Comparison of ENCODE assay signal across 6 cellular contexts in the genomic region with DNA sequence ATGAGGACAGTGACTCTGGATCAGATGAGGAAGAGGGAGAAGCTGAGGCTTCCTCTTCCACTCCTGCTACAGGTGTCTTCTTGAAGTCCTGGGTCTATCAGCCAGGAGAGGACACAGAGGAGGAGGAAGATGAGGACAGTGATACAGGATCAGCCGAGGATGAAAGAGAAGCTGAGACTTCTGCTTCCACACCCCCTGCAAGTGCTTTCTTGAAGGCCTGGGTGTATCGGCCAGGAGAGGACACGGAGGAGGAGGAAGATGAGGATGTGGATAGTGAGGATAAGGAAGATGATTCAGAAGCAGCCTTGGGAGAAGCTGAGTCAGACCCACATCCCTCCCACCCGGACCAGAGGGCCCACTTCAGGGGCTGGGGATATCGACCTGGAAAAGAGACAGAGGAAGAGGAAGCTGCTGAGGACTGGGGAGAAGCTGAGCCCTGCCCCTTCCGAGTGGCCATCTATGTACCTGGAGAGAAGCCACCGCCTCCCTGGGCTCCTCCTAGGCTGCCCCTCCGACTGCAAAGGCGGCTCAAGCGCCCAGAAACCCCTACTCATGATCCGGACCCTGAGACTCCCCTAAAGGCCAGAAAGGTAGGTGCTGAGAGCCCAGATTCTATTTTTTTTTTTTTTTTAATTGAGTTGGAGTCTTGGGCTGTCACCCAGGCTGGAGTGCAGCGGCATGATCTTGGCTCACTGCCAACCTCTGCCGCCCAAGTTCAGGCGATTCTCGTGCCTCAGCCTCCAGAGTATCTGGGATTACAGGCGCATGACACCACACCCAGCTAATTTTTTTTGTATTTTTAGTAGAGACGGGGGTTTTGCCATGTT. TPM values are rescaled to one million over a fixed set of nuclear protein-coding genes. Genes with fewer than 3 reads are reported as not detected.
DNase-seq lines count a peak whose midpoint lies in the region; ATAC-seq, FAIRE-seq and TF ChIP-seq lines count a peak whose summit lies in the region.

No MANE protein-coding gene starts in this region.

- peaks cover 0 to 8% (median 0%) of the 10 kb centered on the region in 5 donors for H3K27me3 Mint-ChIP-seq in naive thymus-derived CD4-positive, alpha-beta T cell

- peaks cover 2% of the 10 kb centered on the region; the same call in 2 of the 3 replicates for H3K9me3 ChIP-seq in GM12878 (replicated peaks; ENCODE audit: control insufficient read depth, insufficient read depth, low read length)
- no peaks in the 10 kb centered on the region for H3K9me3 ChIP-seq in naive thymus-derived CD4-positive, alpha-beta T cell (ENCODE audit: control insufficient read depth in 2 of 3, low read length in 3 of 3)

- peaks cover 3% of the 10 kb centered on the region; the same call in 1 of the 2 replicates for H3K4me1 ChIP-seq in GM12878 (ENCODE audit: control insufficient read depth, insufficient read depth, low read length)
- H3K4me1 ChIP-seq in naive thymus-derived CD4-positive, alpha-beta T cell (ENCODE audit: control insufficient read depth in 2 of 2, insufficient read depth in 2 of 2, low read length in 2 of 2) = peaks cover 34 to 36% of the 10 kb centered on the region in 2 donors

- peaks cover 26 to 61% (median 41%) of the 10 kb centered on the region in 7 donors for H3K4me1 Mint-ChIP-seq in naive thymus-derived CD4-positive, alpha-beta T cell

- intact Hi-C loops in GM12878 (cut with micrococcal nuclease; ENCODE audit: unreplicated experiment) = loop anchor here (1.0 to 2.0 kb wide), 2 partner anchors 18 to 91 kb away; partner anchors contain the start of gene FTL
- intact Hi-C loops in naive thymus-derived CD4-positive, alpha-beta T cell (cut with micrococcal nuclease) = loop anchor here (1.0 to 5.0 kb wide), 4 partner anchors 26 to 119 kb away; partner anchors contain the start of genes NUCB1 (in 2 of the 2), BAX (in 1 of the 2), DHDH (in 1 of the 2) and GYS1 (in 1 of the 2)

- WGBS in GM12878 (ENCODE audit: insufficient coverage, insufficient replicate concordance, low lambda C conversion rate, missing lambda C conversion rate) = 2% methylated on average over 17 of the region's 17 CpGs

- H3K9me3 Mint-ChIP-seq in naive thymus-derived CD4-positive, alpha-beta T cell = peaks cover 0 to 15% (median 0%) of the 10 kb centered on the region in 11 donors

- no peak for TF ChIP-seq RAD21 in GM12878 (IDR thresholded peaks at IDR 0.05; ENCODE audit: insufficient read depth, low read depth, low read length)

- in situ Hi-C loops in ACHN (cut with HindIII; ENCODE audit: low pct_ligation_motif_present, low pct_unique_long_range_greater_than_20kb, low sequenced_read_pairs) (no loop called here), GM12878 (cut with MboI) (no loop called here)

- no peak for TF ChIP-seq EP300 in GM12878 (IDR thresholded peaks at IDR 0.05; ENCODE audit: borderline replicate concordance in 1 of 2, control insufficient read depth in 1 of 2, low read depth in 2 of 2, low read length in 2 of 2)

- RAD21 ChIA-PET in GM12878 (lab: Charles Lee; ENCODE audit: unreplicated experiment) = interaction anchor here (1.0 to 5.0 kb wide), 11 partner anchors 12 to 119 kb away, joined by 3 to 26 read pairs (median 8); partner anchors contain the start of genes GYS1, NUCB1 and RUVBL2

- H3K79me2 ChIP-seq in GM12878 (ENCODE audit: control insufficient read depth, insufficient read depth, low read length) = peaks cover 50% of the 10 kb centered on the region

- ATAC-seq in GM12878 (peak; percentile 13), GM21576 (IDR thresholded peaks at IDR 0.05; ENCODE audit: unreplicated experiment) (no peak)
- peak; percentile 1 for ATAC-seq in naive thymus-derived CD4-positive, alpha-beta T cell

- H4K20me1 ChIP-seq in GM12878 (ENCODE audit: control insufficient read depth, insufficient read depth) = no peaks in the 10 kb centered on the region

- H3K27ac Mint-ChIP-seq in naive thymus-derived CD4-positive, alpha-beta T cell = peak overlapping the region; percentile 94 to 100 (median 99)

- DNase-seq in ACHN (peak; percentile 55), HS-27A (ENCODE audit: low read depth) (peak; percentile 70), GM12878 (ENCODE audit: low read depth, low spot score) (no peak), GF-D8 (lab: John Stamatoyannopoulos, UW) (no peak)
- DNase-seq in naive thymus-derived CD4-positive, alpha-beta T cell = peak in 4 of 9 donors; percentile 24 to 43 (median 36)

- no peaks in the 10 kb centered on the region for H3K27me3 ChIP-seq in GM12878 (replicated peaks in 1 of 2; ENCODE audit: control insufficient read depth in 2 of 2, insufficient read depth in 2 of 2, low read length in 1 of 2)
- no peaks in the 10 kb centered on the region for H3K27me3 ChIP-seq in naive thymus-derived CD4-positive, alpha-beta T cell (ENCODE audit: control insufficient read depth in 2 of 2, insufficient read depth in 2 of 2, low read length in 2 of 2)

- H3K36me3 ChIP-seq in GM12878 (ENCODE audit: control insufficient read depth in 2 of 2, insufficient read depth in 2 of 2, low read length in 1 of 2) = peaks cover 1 to 10% of the 10 kb centered on the region in 2 experiments; a peak in 2 of 4 replicates
- peaks cover 0 to 33% (median 0%) of the 10 kb centered on the region in 3 experiments for H3K36me3 ChIP-seq in naive thymus-derived CD4-positive, alpha-beta T cell (ENCODE audit: control insufficient read depth in 2 of 3, insufficient read depth in 3 of 3, low read length in 3 of 3)

- TF ChIP-seq CTCF in GM12878 (IDR thresholded peaks at IDR 0.05 in 2 of 3, conservative IDR thresholded peaks at IDR 0.05 in 1 of 3; ENCODE audit: control insufficient read depth in 2 of 3, extremely low read depth in 1 of 3, insufficient read depth in 1 of 3, low read depth in 3 of 3, low read length in 3 of 3) = no peak

- H3K4me3 ChIP-seq in GM12878 = peak overlapping the region; percentile 100
- no peak overlapping the region for H3K4me3 ChIP-seq in naive thymus-derived CD4-positive, alpha-beta T cell (ENCODE audit: low read length)

- TSS peak; percentile 66 for BruUV-seq in GM12878 (replicated peaks; lab: Mats Ljungman, UMichigan)

- POLR2A ChIA-PET in GM12878 (lab: Charles Lee) = interaction anchor here (0.6 to 6.7 kb wide), 20 partner anchors 12 to 255 kb away, joined by 3 to 64 read pairs (median 6); partner anchors contain the start of genes BAX, BCAT2, FTL and GYS1
- POLR2A ChIA-PET in naive thymus-derived CD4-positive, alpha-beta T cell (lab: Charles Lee) = interaction anchor here (0.6 to 3.3 kb wide), 13 partner anchors 21 to 239 kb away, joined by 3 to 13 read pairs (median 5); partner anchors contain the start of genes FTL and NUCB1

- peak; percentile 50 for TF ChIP-seq POLR2A in GM12878 (IDR thresholded peaks at IDR 0.05; ENCODE audit: low read depth, low read length)

- SMC1A ChIA-PET in GM12878 (lab: Charles Lee; ENCODE audit: uncharacterized antibody, unreplicated experiment) = interaction anchor here (0.5 to 4.5 kb wide), 13 partner anchors 12 to 119 kb away, joined by 3 to 28 read pairs (median 4); partner anchors contain the start of genes FTL, GYS1, NUCB1 and RUVBL2

- peak overlapping the region; percentile 94 to 100 (median 98) for H3K4me3 Mint-ChIP-seq in naive thymus-derived CD4-positive, alpha-beta T cell

- H2AFZ ChIP-seq in GM12878 (ENCODE audit: control insufficient read depth, low read depth, low read length) = no peak overlapping the region

- peaks cover 0 to 43% (median 13%) of the 10 kb centered on the region in 5 donors for H3K36me3 Mint-ChIP-seq in naive thymus-derived CD4-positive, alpha-beta T cell

- CTCF ChIA-PET in GM12878 (lab: Yijun Ruan, JAX) = interaction anchor here (0.6 to 3.6 kb wide), 14 partner anchors 11 to 152 kb away, joined by 3 to 22 read pairs (median 3); partner anchors contain the start of genes GYS1 and RUVBL2
- CTCF ChIA-PET in naive thymus-derived CD4-positive, alpha-beta T cell (lab: Charles Lee) = interaction anchor here (0.6 to 4.9 kb wide), 4 partner anchors 19 to 220 kb away, joined by 3 to 16 read pairs (median 4); no protein-coding TSS in a partner anchor

- peak overlapping the region; percentile 94 for H3K27ac ChIP-seq in GM12878 (ENCODE audit: control insufficient read depth, insufficient read depth)
- H3K27ac ChIP-seq in naive thymus-derived CD4-positive, alpha-beta T cell (ENCODE audit: low read depth, low read length) = peak overlapping the region; percentile 99

- peak overlapping the region; percentile 99 for H3K9ac ChIP-seq in GM12878 (ENCODE audit: control insufficient read depth, insufficient read depth, low read length)

- H3K4me2 ChIP-seq in GM12878 (ENCODE audit: control insufficient read depth, insufficient read depth) = peak overlapping the region; percentile 98

- no peak for FAIRE-seq in GM12878 (lab: Jason Lieb, UNC)

RNA-seq across cellular contexts. Expression of gene PPP1R15A, which starts 2.3 kb away (rescaled TPM):
- total RNA-seq in GM12878 (2013; cell fraction: nucleolus; rRNA removed) = 90.5 and 94.5 TPM in 2 replicates
- 23.9 and 26.3 TPM in 2 replicates for total RNA-seq in GM12878 (2014; rRNA removed)
- total RNA-seq in GM12878 (2014; rRNA removed; fragmentation: Illumina TruSeq; extraction: Trizol) = 21.0 and 22.2 TPM in 2 replicates
- total RNA-seq in GM12878 (2021) = 30.0 and 30.6 TPM in 2 replicates
- polyA plus RNA-seq in GM12878 (2011; ENCODE audit: low read depth) = 32.8 TPM
- 18.6 and 19.1 TPM in 2 replicates for polyA plus RNA-seq in GM12878 (2011; rRNA removed)
- 16.9 and 21.8 TPM in 2 replicates for polyA plus RNA-seq in GM12878 (2011; cell fraction: cytosol; rRNA removed)
- 34.4 and 42.1 TPM in 2 replicates for polyA plus RNA-seq in GM12878 (2011; cell fraction: nucleus; rRNA removed)
- 64.8 and 69.0 TPM in 2 replicates for polyA plus RNA-seq in GM12878 (2012)
- 28.0 and 29.9 TPM in 2 replicates for polyA plus RNA-seq in GM12878 (2014; fragmentation: Illumina TruSeq; extraction: Trizol)
- under 1 TPM; 0.68 to 0.90 TPM for polyA plus RNA-seq in GM12878 (2014; fragmentation: Nextera tagmentation; extraction: Ambion mirVana)
- polyA plus RNA-seq in GM12878 (2014; rRNA removed) = 28.5 and 29.0 TPM in 2 replicates
- polyA plus RNA-seq in GM12878 (2016; fragmentation: Nextera tagmentation; extraction: Ambion mirVana) = 10 to 100 TPM; 44.1 to 50.8 TPM
- polyA minus RNA-seq in GM12878 (2011; rRNA and poly(A)+ RNA removed) = 11.3 and 16.8 TPM in 2 replicates
- 7.4 and 12.2 TPM in 2 replicates for polyA minus RNA-seq in GM12878 (2011; cell fraction: cytosol; rRNA and poly(A)+ RNA removed)
- polyA minus RNA-seq in GM12878 (2011; cell fraction: nucleus; rRNA and poly(A)+ RNA removed) = 19.8 and 24.3 TPM in 2 replicates
- total RNA-seq in naive thymus-derived CD4-positive, alpha-beta T cell = 1,000 to 10,000 TPM in 1 of 5 experiments, 100 to 1,000 TPM in 1, 10 to 100 TPM in 3; 31.5 to 1,030 (median 71.9) TPM
- polyA plus RNA-seq in naive thymus-derived CD4-positive, alpha-beta T cell = 10 to 100 TPM; 23.0 to 29.8 TPM

RNA-seq across cellular contexts. Expression of gene PLEKHA4, which starts 6.1 kb away (rescaled TPM):
- 1.8 and 2.3 TPM in 2 replicates for total RNA-seq in GM12878 (2013; cell fraction: nucleolus; rRNA removed)
- 5.0 and 7.5 TPM in 2 replicates for total RNA-seq in GM12878 (2014; rRNA removed)
- 3.1 and 3.3 TPM in 2 replicates for total RNA-seq in GM12878 (2014; rRNA removed; fragmentation: Illumina TruSeq; extraction: Trizol)
- 6.5 and 7.1 TPM in 2 replicates for total RNA-seq in GM12878 (2021)
- polyA plus RNA-seq in GM12878 (2011; ENCODE audit: low read depth) = 4.3 TPM
- 1.9 and 2.3 TPM in 2 replicates for polyA plus RNA-seq in GM12878 (2011; rRNA removed)
- 2.1 and 2.8 TPM in 2 replicates for polyA plus RNA-seq in GM12878 (2011; cell fraction: cytosol; rRNA removed)
- polyA plus RNA-seq in GM12878 (2011; cell fraction: nucleus; rRNA removed) = 1.7 and 3.2 TPM in 2 replicates
- polyA plus RNA-seq in GM12878 (2012) = 13.4 and 14.8 TPM in 2 replicates
- 1.5 and 3.5 TPM in 2 replicates for polyA plus RNA-seq in GM12878 (2014; fragmentation: Illumina TruSeq; extraction: Trizol)
- under 1 TPM in 1 of 2 experiments, not detected in 1; 0.13 TPM for polyA plus RNA-seq in GM12878 (2014; fragmentation: Nextera tagmentation; extraction: Ambion mirVana)
- 5.4 and 6.4 TPM in 2 replicates for polyA plus RNA-seq in GM12878 (2014; rRNA removed)
- polyA plus RNA-seq in GM12878 (2016; fragmentation: Nextera tagmentation; extraction: Ambion mirVana) = 10 to 100 TPM in 1 of 2 experiments, 1 to 10 TPM in 1; 7.8 to 10.0 TPM
- 0.66 and 0.82 TPM in 2 replicates for polyA minus RNA-seq in GM12878 (2011; rRNA and poly(A)+ RNA removed)
- 1.4 TPM in 1 of 2 replicates, not detected in the other for polyA minus RNA-seq in GM12878 (2011; cell fraction: cytosol; rRNA and poly(A)+ RNA removed)
- 0.36 and 1.4 TPM in 2 replicates for polyA minus RNA-seq in GM12878 (2011; cell fraction: nucleus; rRNA and poly(A)+ RNA removed)
- 1 to 10 TPM; 2.1 to 7.4 (median 4.0) TPM for total RNA-seq in naive thymus-derived CD4-positive, alpha-beta T cell
- polyA plus RNA-seq in naive thymus-derived CD4-positive, alpha-beta T cell = 1 to 10 TPM; 2.6 to 5.6 TPM

RNA-seq across cellular contexts. Expression of gene TULP2, which starts 24.0 kb away (rescaled TPM):
- 0.64 and 1.1 TPM in 2 replicates for total RNA-seq in GM12878 (2013; cell fraction: nucleolus; rRNA removed)
- total RNA-seq in GM12878 (2014; rRNA removed) = 0.49 and 0.56 TPM in 2 replicates
- total RNA-seq in GM12878 (2014; rRNA removed; fragmentation: Illumina TruSeq; extraction: Trizol) = 0.14 and 0.22 TPM in 2 replicates
- 0.82 and 1.2 TPM in 2 replicates for total RNA-seq in GM12878 (2021)
- 0.28 TPM for polyA plus RNA-seq in GM12878 (2011; ENCODE audit: low read depth)
- 0.26 and 0.45 TPM in 2 replicates for polyA plus RNA-seq in GM12878 (2011; rRNA removed)
- polyA plus RNA-seq in GM12878 (2011; cell fraction: cytosol; rRNA removed) = 0.28 and 0.51 TPM in 2 replicates
- polyA plus RNA-seq in GM12878 (2011; cell fraction: nucleus; rRNA removed) = 0.19 and 0.40 TPM in 2 replicates
- 0.70 and 0.84 TPM in 2 replicates for polyA plus RNA-seq in GM12878 (2012)
- 0.31 and 0.57 TPM in 2 replicates for polyA plus RNA-seq in GM12878 (2014; fragmentation: Illumina TruSeq; extraction: Trizol)
- polyA plus RNA-seq in GM12878 (2014; fragmentation: Nextera tagmentation; extraction: Ambion mirVana) = under 1 TPM in 1 of 2 experiments, not detected in 1; 0.62 TPM
- 0.69 and 1.5 TPM in 2 replicates for polyA plus RNA-seq in GM12878 (2014; rRNA removed)
- polyA plus RNA-seq in GM12878 (2016; fragmentation: Nextera tagmentation; extraction: Ambion mirVana) = under 1 TPM; 0.17 to 0.18 TPM
- 0.15 and 0.52 TPM in 2 replicates for polyA minus RNA-seq in GM12878 (2011; rRNA and poly(A)+ RNA removed)
- polyA minus RNA-seq in GM12878 (2011; cell fraction: cytosol; rRNA and poly(A)+ RNA removed) = not detected in 2 replicates
- 0.12 TPM in 1 of 2 replicates, not detected in the other for polyA minus RNA-seq in GM12878 (2011; cell fraction: nucleus; rRNA and poly(A)+ RNA removed)
- total RNA-seq in naive thymus-derived CD4-positive, alpha-beta T cell = not detected
- polyA plus RNA-seq in naive thymus-derived CD4-positive, alpha-beta T cell = not detected

RNA-seq across cellular contexts. Expression of gene NUCB1, which starts 25.6 kb away (rescaled TPM):
- 118 and 121 TPM in 2 replicates for total RNA-seq in GM12878 (2013; cell fraction: nucleolus; rRNA removed)
- total RNA-seq in GM12878 (2014; rRNA removed) (41.8 and 48.6 TPM in 2 replicates), GM12878 (2014; rRNA removed; fragmentation: Illumina TruSeq; extraction: Trizol) (31.7 and 33.0 TPM in 2 replicates), GM12878 (2021) (80.2 and 82.4 TPM in 2 replicates)
- 41.2 TPM for polyA plus RNA-seq in GM12878 (2011; ENCODE audit: low read depth)
- polyA plus RNA-seq in GM12878 (2011; rRNA removed) (19.3 and 40.3 TPM in 2 replicates), GM12878 (2014; fragmentation: Illumina TruSeq; extraction: Trizol) (13.9 and 32.5 TPM in 2 replicates), GM12878 (2014; fragmentation: Nextera tagmentation; extraction: Ambion mirVana) (1 to 10 TPM; 1.8 to 3.2 TPM), GM12878 (2014; rRNA removed) (77.7 and 94.2 TPM in 2 replicates), GM12878 (2016; fragmentation: Nextera tagmentation; extraction: Ambion mirVana) (100 to 1,000 TPM; 112 TPM)
- 53.1 and 63.0 TPM in 2 replicates for polyA plus RNA-seq in GM12878 (2011; cell fraction: cytosol; rRNA removed)
- polyA plus RNA-seq in GM12878 (2011; cell fraction: nucleus; rRNA removed) = 77.6 and 86.5 TPM in 2 replicates
- polyA plus RNA-seq in GM12878 (2012) = 97.8 and 107 TPM in 2 replicates
- polyA minus RNA-seq in GM12878 (2011; rRNA and poly(A)+ RNA removed) = 14.6 and 32.7 TPM in 2 replicates
- polyA minus RNA-seq in GM12878 (2011; cell fraction: cytosol; rRNA and poly(A)+ RNA removed) = 16.6 and 18.4 TPM in 2 replicates
- polyA minus RNA-seq in GM12878 (2011; cell fraction: nucleus; rRNA and poly(A)+ RNA removed) = 15.7 and 20.2 TPM in 2 replicates
- 100 to 1,000 TPM; 128 to 252 (median 142) TPM for total RNA-seq in naive thymus-derived CD4-positive, alpha-beta T cell
- polyA plus RNA-seq in naive thymus-derived CD4-positive, alpha-beta T cell = 100 to 1,000 TPM in 1 of 2 donors, 10 to 100 TPM in 1; 70.5 to 150 TPM

RNA-seq across cellular contexts. Expression of gene HSD17B14, which starts 38.2 kb away (rescaled TPM):
- 7.2 and 8.7 TPM in 2 replicates for total RNA-seq in GM12878 (2013; cell fraction: nucleolus; rRNA removed)
- total RNA-seq in GM12878 (2014; rRNA removed) (0.28 and 0.98 TPM in 2 replicates), GM12878 (2014; rRNA removed; fragmentation: Illumina TruSeq; extraction: Trizol) (0.36 and 0.46 TPM in 2 replicates), GM12878 (2021) (1.4 TPM in 2 replicates)
- 3.9 TPM for polyA plus RNA-seq in GM12878 (2011; ENCODE audit: low read depth)
- polyA plus RNA-seq in GM12878 (2011; rRNA removed) (1.6 and 4.1 TPM in 2 replicates), GM12878 (2014; fragmentation: Illumina TruSeq; extraction: Trizol) (0.31 TPM in 1 of 2 replicates, not detected in the other), GM12878 (2014; fragmentation: Nextera tagmentation; extraction: Ambion mirVana) (under 1 TPM; 0.21 to 0.26 TPM), GM12878 (2014; rRNA removed) (1.4 and 2.1 TPM in 2 replicates), GM12878 (2016; fragmentation: Nextera tagmentation; extraction: Ambion mirVana) (1 to 10 TPM in 1 of 2 experiments, under 1 TPM in 1; 0.87 to 1.3 TPM)
- 5.3 and 6.6 TPM in 2 replicates for polyA plus RNA-seq in GM12878 (2011; cell fraction: cytosol; rRNA removed)
- polyA plus RNA-seq in GM12878 (2011; cell fraction: nucleus; rRNA removed) = 4.7 and 7.2 TPM in 2 replicates
- polyA plus RNA-seq in GM12878 (2012) = 7.3 and 8.0 TPM in 2 replicates
- polyA minus RNA-seq in GM12878 (2011; rRNA and poly(A)+ RNA removed) = 0.73 and 2.9 TPM in 2 replicates
- polyA minus RNA-seq in GM12878 (2011; cell fraction: cytosol; rRNA and poly(A)+ RNA removed) = not detected in 2 replicates
- polyA minus RNA-seq in GM12878 (2011; cell fraction: nucleus; rRNA and poly(A)+ RNA removed) = 0.97 and 1.1 TPM in 2 replicates
- total RNA-seq in naive thymus-derived CD4-positive, alpha-beta T cell = 1 to 10 TPM in 2 of 5 experiments, under 1 TPM in 2, not detected in 1; 0.38 to 2.9 (median 1.2) TPM
- polyA plus RNA-seq in naive thymus-derived CD4-positive, alpha-beta T cell = 1 to 10 TPM in 1 of 2 donors, under 1 TPM in 1; 0.66 to 1.7 TPM

Comparison
In these comparisons a context has a peak if more than half of its experiments do, and no peak if none do; other contexts are left out.
1. DNase-seq: peak in ACHN (single experiment) and HS-27A (single experiment); none in GM12878 (single experiment) and GF-D8 (single experiment).